Comparison of ENCODE assay signal across 8 cellular contexts in the genomic region with DNA sequence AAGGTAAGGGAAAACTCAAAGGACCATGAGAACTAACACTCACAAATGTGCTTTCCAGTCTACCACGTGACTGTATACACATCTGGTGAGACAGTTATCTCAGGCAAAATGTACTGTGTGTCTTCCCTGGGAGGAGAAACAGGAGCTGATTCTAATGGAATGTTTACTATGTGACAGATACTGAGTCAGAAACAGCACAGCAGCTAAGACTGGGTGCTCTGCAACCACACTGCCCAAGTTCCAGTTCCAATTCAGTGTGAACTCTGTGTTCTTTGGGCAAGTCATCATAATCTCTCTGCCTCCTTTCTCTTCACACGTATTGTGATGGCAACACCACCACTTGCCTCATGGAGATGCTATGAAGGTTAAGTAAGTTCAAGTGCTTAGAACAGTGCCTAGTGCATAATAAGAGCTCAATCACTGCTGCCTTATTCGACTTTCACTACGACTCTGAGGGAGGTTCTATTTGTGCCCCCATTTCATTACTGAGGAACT.
DNase-seq lines count a peak whose midpoint lies in the region; ATAC-seq and TF ChIP-seq lines count a peak whose summit lies in the region.

No MANE protein-coding gene starts in this region.

- ATAC-seq in GM19452 (IDR thresholded peaks at IDR 0.05; ENCODE audit: unreplicated experiment) (peak; percentile 46), lung (ENCODE audit: insufficient read depth, low FRiP score) (peak; percentile 46)

- TF ChIP-seq CTCF in breast epithelium (IDR thresholded peaks at IDR 0.05) (no peak), lung (IDR thresholded peaks at IDR 0.05; ENCODE audit: control extremely low read depth, extremely low read depth) (no peak), thyroid gland (IDR thresholded peaks at IDR 0.05) (no peak)

- WGBS in lung, 2 donors, result 32 to 41% methylated on average over 4 of the region's 4 CpGs
- 19 to 29% methylated on average over 4 of the region's 4 CpGs for WGBS in thyroid gland, 2 donors

- H3K4me1 ChIP-seq in ACC112 (ENCODE audit: control insufficient read depth, insufficient read depth, low read length, unreplicated experiment) (peaks cover 66% of the 10 kb centered on the region), breast epithelium (peaks cover 3 to 12% of the 10 kb centered on the region in 2 donors), lung (ENCODE audit: control insufficient read depth in 2 of 2, insufficient read depth in 2 of 2, low read length in 2 of 2) (peaks cover 13 to 39% of the 10 kb centered on the region in 2 donors), thyroid gland (peaks cover 30 to 61% of the 10 kb centered on the region in 2 donors)

- no peaks in the 10 kb centered on the region for H3K9me3 ChIP-seq in breast epithelium
- no peaks in the 10 kb centered on the region for H3K9me3 ChIP-seq in lung (ENCODE audit: control insufficient read depth in 2 of 2, insufficient read depth in 1 of 2, low read length in 1 of 2)
- no peaks in the 10 kb centered on the region for H3K9me3 ChIP-seq in thyroid gland

- H3K27me3 ChIP-seq in ACC112 (ENCODE audit: insufficient read depth, low read length) (no peaks in the 10 kb centered on the region), breast epithelium (no peaks in the 10 kb centered on the region), lung (ENCODE audit: control insufficient read depth, insufficient read depth) (no peaks in the 10 kb centered on the region), thyroid gland (no peaks in the 10 kb centered on the region)

- no peak overlapping the region for H2AFZ ChIP-seq in ACC112 (ENCODE audit: low read length, unreplicated experiment)

- peak; percentile 62 for DNase-seq in NAMALWA (ENCODE audit: low spot score)
- no peak for DNase-seq in breast epithelium (ENCODE audit: low spot score in 2 of 2)
- no peak for DNase-seq in lung (ENCODE audit: low spot score)
- DNase-seq in thyroid gland, result peak; percentile 33 to 39
- no peak for DNase-seq in middle frontal gyrus (ENCODE audit: extremely low spot score, low spot score)
- DNase-seq in activated effector memory CD4-positive, alpha-beta T cell treated with anti-CD3 and anti-CD28 coated beads, Interleukin-2, amount 50 U/mL, for 16 hours, result no peak

- H3K79me2 ChIP-seq in ACC112 (ENCODE audit: control insufficient read depth, insufficient read depth, low read length, unreplicated experiment), result peaks cover 42% of the 10 kb centered on the region

- H3K4me3 ChIP-seq in ACC112 (ENCODE audit: low read depth, low read length) (peak overlapping the region; percentile 46), breast epithelium (no peak overlapping the region), lung (no peak overlapping the region), thyroid gland (replicated peaks in 1 of 3) (no peak overlapping the region)

- no peak for TF ChIP-seq POLR2A in breast epithelium (IDR thresholded peaks at IDR 0.05)
- no peak for TF ChIP-seq POLR2A in thyroid gland (IDR thresholded peaks at IDR 0.05)

- peak overlapping the region; percentile 100 for H3K27ac ChIP-seq in ACC112 (ENCODE audit: low read depth, low read length)
- H3K27ac ChIP-seq in breast epithelium, result peak overlapping the region; percentile 45 to 71
- H3K27ac ChIP-seq in lung (ENCODE audit: low read depth in 1 of 2, low read length in 1 of 2), result peak overlapping the region; percentile 51 to 94
- H3K27ac ChIP-seq in thyroid gland, result peak overlapping the region; percentile 30 to 60 (median 54)

- intact Hi-C loops in breast epithelium (cut with DNase I; ENCODE audit: low total_unique reads) (no loop called here), thyroid gland (cut with DNase I) (no loop called here)

- peaks cover 27% of the 10 kb centered on the region for H3K36me3 ChIP-seq in ACC112 (ENCODE audit: insufficient read depth, low read length)
- H3K36me3 ChIP-seq in breast epithelium, result no peaks in the 10 kb centered on the region
- peaks cover 2 to 13% of the 10 kb centered on the region in 2 donors for H3K36me3 ChIP-seq in lung (ENCODE audit: control insufficient read depth in 2 of 2, insufficient read depth in 2 of 2, low read length in 2 of 2)
- peaks cover 3 to 5% of the 10 kb centered on the region in 2 donors for H3K36me3 ChIP-seq in thyroid gland

Comparison
In these comparisons a context has a peak if more than half of its experiments do, and no peak if none do; other contexts are left out.
1. DNase-seq: peak in NAMALWA (single experiment) and thyroid gland (2 of 2); none in breast epithelium (0 of 2), lung (single experiment), middle frontal gyrus (single experiment) and activated effector memory CD4-positive, alpha-beta T cell treated with anti-CD3 and anti-CD28 coated beads, Interleukin-2, amount 50 U/mL, for 16 hours (single experiment).
2. Peak in every context shown above with its lines, with median percentiles within 50 percentile points of each other: H3K27ac ChIP-seq.